In the genomic region with DNA sequence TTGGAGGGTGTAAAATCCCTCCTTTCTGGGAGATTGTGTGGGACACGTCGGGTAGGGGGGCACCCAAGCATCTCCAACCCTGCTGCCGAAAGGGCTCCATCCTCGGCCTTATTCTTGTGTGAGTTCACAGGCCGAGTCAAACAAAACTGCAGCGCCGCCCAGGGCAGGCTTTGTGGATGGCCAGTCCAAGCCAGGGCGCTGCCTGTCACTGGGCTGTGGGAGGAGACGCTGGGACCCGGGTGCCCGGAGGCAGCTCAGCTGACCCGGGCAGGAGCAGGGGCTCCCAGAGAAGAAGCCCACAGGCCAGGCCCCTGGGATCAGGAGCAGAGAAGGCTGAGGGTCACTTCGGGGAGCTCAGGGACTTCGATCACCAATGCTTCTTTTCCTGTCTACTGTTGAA, we compare ENCODE assay signal across 27 cellular contexts. TPM values are rescaled to one million over a fixed set of nuclear protein-coding genes. Genes with fewer than 3 reads are reported as not detected.
DNase-seq lines count a peak whose midpoint lies in the region; ATAC-seq and TF ChIP-seq lines count a peak whose summit lies in the region.
"Had no signal": no experiment of that assay in that cellular context is flagged by ENCODE, and none has a peak within 500 bp of the region (broad histone marks: within the 10 kb centered on the region; RNA-seq: fewer than 3 reads in every experiment).

No MANE protein-coding gene starts in this region.

- H3K36me3 ChIP-seq in left ventricle myocardium inferior (peaks cover 19% of the 10 kb centered on the region), tibial artery (peaks cover 41 to 45% (median 41%) of the 10 kb centered on the region in 3 donors)

- H3K9me3 ChIP-seq in left ventricle myocardium inferior (replicated peaks) (no peaks in the 10 kb centered on the region), tibial artery (no peaks in the 10 kb centered on the region)
- H3K9me3 ChIP-seq: upper lobe of left lung had no signal

- ATAC-seq in Right ventricle myocardium superior (ENCODE audit: poor library complexity) (no peak), HG03439 (IDR thresholded peaks at IDR 0.05; ENCODE audit: unreplicated experiment) (no peak), GM21423 (IDR thresholded peaks at IDR 0.05; ENCODE audit: unreplicated experiment) (no peak)

- H3K27ac Mint-ChIP-seq in neural crest cell (ENCODE audit: unreplicated experiment) = peak overlapping the region; percentile 67
- H3K27ac Mint-ChIP-seq: activated CD4-positive, alpha-beta memory T cell treated with anti-CD3 and anti-CD28 coated beads, Interleukin-2, amount 10 ng/mL, durations not matched to agents 7 days and 5 days; activated naive CD8-positive, alpha-beta T cell treated with anti-CD3 and anti-CD28 coated beads for 36 hours; activated T-helper 2 cell treated with anti-CD3 and anti-CD28 coated beads, Interferon-gamma antibody, Interleukin-2, Interleukin-4, amounts not matched to agents 10 μg/mL and 5 μg/mL and 100 μg/mL, durations not matched to agents 14 hours and 24 hours and 36 hours; CD8-positive, alpha-beta memory T cell; IgD-negative memory B cell; memory B cell; progenitor cell of endocrine pancreas; T-helper 1 cell treated with Interleukin-12 subunit alpha and Interleukin-12 subunit beta and Interleukin-4 antibody, amounts not matched to agents 30 μg/mL and 1 μg/mL, for 36 hours had no signal

- no peaks in the 10 kb centered on the region for H3K36me3 Mint-ChIP-seq in neural crest cell (ENCODE audit: low read depth)
- H3K36me3 Mint-ChIP-seq: activated naive CD8-positive, alpha-beta T cell treated with anti-CD3 and anti-CD28 coated beads for 36 hours; CD8-positive, alpha-beta memory T cell; memory B cell had no signal

- DNase-seq in left ventricle myocardium inferior (no peak), Right ventricle myocardium superior (no peak), coronary artery (ENCODE audit: low spot score) (no peak), neural crest cell (ENCODE audit: low read depth, low spot score) (no peak), tibial artery (no peak)
- DNase-seq in activated CD4-positive, alpha-beta T cell treated with anti-CD3 and anti-CD28 coated beads for 48 hours = no peak
- DNase-seq: activated CD4-positive, alpha-beta memory T cell treated with anti-CD3 and anti-CD28 coated beads, Interleukin-2, amount 10 ng/mL, durations not matched to agents 7 days and 5 days; activated CD4-positive, CD25-positive, alpha-beta regulatory T cell treated with anti-CD3 and anti-CD28 coated beads, Interleukin-2, amount 50 U/mL, for 72 hours; activated CD8-positive, alpha-beta memory T cell treated with anti-CD3 and anti-CD28 coated beads, Interleukin-2, amount 50 U/mL, for 48 hours; activated naive CD8-positive, alpha-beta T cell treated with anti-CD3 and anti-CD28 coated beads for 36 hours; CD8-positive, alpha-beta memory T cell; DMS153; effector CD4-positive, alpha-beta T cell; GOT3; NCI-H1092 treated with DMSO at 0.1 percent for 48 hours; NCI-H187 treated with DMSO at 0.1 percent for 48 hours; NCI-H524 treated with DMSO at 0.1 percent for 48 hours had no signal

- H3K27me3 Mint-ChIP-seq in neural crest cell (ENCODE audit: low read depth) = peaks cover 4% of the 10 kb centered on the region
- H3K27me3 Mint-ChIP-seq: activated CD4-positive, alpha-beta memory T cell treated with anti-CD3 and anti-CD28 coated beads, Interleukin-2, amount 10 ng/mL, durations not matched to agents 7 days and 5 days; progenitor cell of endocrine pancreas had no signal

- intact Hi-C loops in left ventricle myocardium inferior (cut with micrococcal nuclease) = loop anchor here (5.0 kb wide), 1 partner anchor 410 kb away; no protein-coding TSS in a partner anchor
- intact Hi-C loops in Right ventricle myocardium superior (cut with DNase I) = loop anchor here (5.0 kb wide), 3 partner anchors 410 to 600 kb away; no protein-coding TSS in a partner anchor
- intact Hi-C loops in tibial artery (cut with DNase I; ENCODE audit: low total_unique reads) = no loop called here

- peaks cover 13% of the 10 kb centered on the region for H3K4me1 Mint-ChIP-seq in neural crest cell
- H3K4me1 Mint-ChIP-seq: activated CD4-positive, alpha-beta memory T cell treated with anti-CD3 and anti-CD28 coated beads, Interleukin-2, amount 10 ng/mL, durations not matched to agents 7 days and 5 days; activated naive CD8-positive, alpha-beta T cell treated with anti-CD3 and anti-CD28 coated beads for 36 hours; CD8-positive, alpha-beta memory T cell; IgD-negative memory B cell had no signal

- peak overlapping the region; percentile 93 for H3K27ac ChIP-seq in left ventricle myocardium inferior (replicated peaks)
- H3K27ac ChIP-seq in coronary artery = peak overlapping the region; percentile 82 to 89
- H3K27ac ChIP-seq in tibial artery = peak overlapping the region; percentile 91
- H3K27ac ChIP-seq: epithelial cell of prostate had no signal

- H3K4me1 ChIP-seq in left ventricle myocardium inferior (peaks cover 48% of the 10 kb centered on the region), tibial artery (peaks cover 0 to 33% (median 26%) of the 10 kb centered on the region in 4 donors)

- TF ChIP-seq CTCF in left ventricle myocardium inferior (IDR thresholded peaks at IDR 0.05; ENCODE audit: borderline replicate concordance) = no peak
- TF ChIP-seq CTCF in coronary artery (IDR thresholded peaks at IDR 0.05) = no peak
- no peak for TF ChIP-seq CTCF in neural crest cell (conservative IDR thresholded peaks at IDR 0.05)
- TF ChIP-seq CTCF in tibial artery (IDR thresholded peaks at IDR 0.05) = no peak

- H3K4me3 ChIP-seq in left ventricle myocardium inferior (peak overlapping the region; percentile 38), coronary artery (no peak overlapping the region), tibial artery (no peak overlapping the region)
- H3K4me3 ChIP-seq: upper lobe of left lung had no signal

- peaks cover 3% of the 10 kb centered on the region for H3K27me3 ChIP-seq in left ventricle myocardium inferior (ENCODE audit: low read depth)
- no peaks in the 10 kb centered on the region for H3K27me3 ChIP-seq in tibial artery
- H3K27me3 ChIP-seq: upper lobe of left lung had no signal

- no peak overlapping the region for H3K4me3 Mint-ChIP-seq in neural crest cell
- H3K4me3 Mint-ChIP-seq: activated CD4-positive, alpha-beta memory T cell treated with anti-CD3 and anti-CD28 coated beads, Interleukin-2, amount 10 ng/mL, durations not matched to agents 7 days and 5 days; activated naive CD8-positive, alpha-beta T cell treated with anti-CD3 and anti-CD28 coated beads for 36 hours; CD8-positive, alpha-beta memory T cell; IgD-negative memory B cell; memory B cell; stimulated activated naive CD8-positive, alpha-beta T cell treated with anti-CD3 and anti-CD28 coated beads, Interleukin-15, Interleukin-2, amounts not matched to agents 100 ng/mL and 50 ng/mL, for 24 hours; T-helper 1 cell treated with Interleukin-12 subunit alpha and Interleukin-12 subunit beta and Interleukin-4 antibody, amounts not matched to agents 30 μg/mL and 1 μg/mL, for 36 hours had no signal

- H3K9me3 Mint-ChIP-seq in neural crest cell = no peaks in the 10 kb centered on the region
- H3K9me3 Mint-ChIP-seq: activated CD4-positive, alpha-beta memory T cell treated with anti-CD3 and anti-CD28 coated beads, Interleukin-2, amount 10 ng/mL, durations not matched to agents 7 days and 5 days; activated naive CD8-positive, alpha-beta T cell treated with anti-CD3 and anti-CD28 coated beads for 36 hours; activated T-helper 2 cell treated with anti-CD3 and anti-CD28 coated beads, Interferon-gamma antibody, Interleukin-2, Interleukin-4, amounts not matched to agents 10 μg/mL and 5 μg/mL and 100 μg/mL, durations not matched to agents 14 hours and 24 hours and 36 hours; IgD-negative memory B cell; memory B cell; stimulated activated naive CD8-positive, alpha-beta T cell treated with anti-CD3 and anti-CD28 coated beads, Interleukin-15, Interleukin-2, amounts not matched to agents 100 ng/mL and 50 ng/mL, for 24 hours; T-helper 1 cell treated with Interleukin-12 subunit alpha and Interleukin-12 subunit beta and Interleukin-4 antibody, amounts not matched to agents 30 μg/mL and 1 μg/mL, for 36 hours had no signal

RNA-seq across cellular contexts. Expression of a gene that starts 31.8 kb away (rescaled TPM):
- total RNA-seq in left ventricle myocardium inferior (0.52 TPM), Right ventricle myocardium superior (0.89 TPM), neural crest cell (11.3 and 12.2 TPM in 2 replicates)
- total RNA-seq: activated CD4-positive, alpha-beta memory T cell treated with anti-CD3 and anti-CD28 coated beads, Interleukin-2, amount 10 ng/mL, durations not matched to agents 7 days and 5 days; activated T-helper 2 cell treated with anti-CD3 and anti-CD28 coated beads, Interferon-gamma antibody, Interleukin-2, Interleukin-4, amounts not matched to agents 10 μg/mL and 5 μg/mL and 100 μg/mL, durations not matched to agents 14 hours and 24 hours and 36 hours; CD8-positive, alpha-beta memory T cell had no signal
